In the genomic region with DNA sequence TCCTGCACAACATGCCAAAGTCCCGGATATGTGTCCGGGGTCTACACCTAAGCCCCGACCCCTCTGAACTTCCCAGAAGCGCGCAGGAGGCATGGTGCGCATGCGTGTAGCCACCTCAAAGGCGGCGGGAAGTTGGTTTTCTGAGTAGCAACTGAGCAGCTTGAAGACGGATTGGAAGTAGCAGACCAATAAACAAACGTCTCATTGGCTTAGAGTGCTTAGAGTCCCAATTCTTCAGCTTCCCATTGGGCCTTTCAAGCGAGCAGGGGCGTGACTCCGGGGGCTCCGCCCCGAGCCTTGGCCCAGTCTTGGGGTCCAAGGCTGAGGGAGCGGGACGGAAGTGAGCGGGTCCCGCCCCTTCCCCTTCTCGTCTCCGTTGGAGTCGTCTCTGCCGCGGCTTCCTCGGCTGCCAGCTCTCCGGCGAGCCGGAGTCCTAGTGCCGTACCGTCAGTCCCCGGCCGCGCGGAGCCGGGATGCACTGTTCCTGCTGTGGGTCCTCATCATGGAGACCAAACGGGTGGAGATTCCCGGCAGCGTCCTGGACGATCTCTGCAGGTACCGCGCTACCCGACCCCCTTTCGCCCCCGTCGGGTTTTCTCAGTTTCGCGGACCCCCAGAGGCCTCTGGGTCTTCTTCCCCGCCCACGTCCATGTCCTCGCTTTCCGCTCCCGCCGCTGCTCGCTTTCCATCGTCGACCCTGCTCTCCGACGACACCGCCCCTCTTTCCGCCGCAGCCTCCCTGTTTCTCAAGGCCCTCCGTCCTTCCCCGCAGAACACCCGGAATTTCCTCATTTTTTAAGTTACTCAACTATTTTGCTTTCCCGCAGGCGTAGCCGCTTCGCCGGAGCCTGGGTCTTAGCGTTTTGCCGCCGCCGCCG, we compare ENCODE assay signal across 8 cellular contexts. TPM values are rescaled to one million over a fixed set of nuclear protein-coding genes. Genes with fewer than 3 reads are reported as not detected.
DNase-seq lines count a peak whose midpoint lies in the region; ATAC-seq and TF ChIP-seq lines count a peak whose summit lies in the region.

A gene (plus strand): TSS at position 367 of the 878 bp plus-strand sequence. CDS start 136 bp downstream, at position 503.

- POLR2A ChIA-PET in activated B cell treated with CpG ODN at 0.5 μM for 24 hours (lab: Charles Lee), result interaction anchor here (0.5 to 2.0 kb wide), 20 partner anchors 9 to 816 kb away, joined by 3 to 41 read pairs (median 4); a partner anchor contains a TSS

- peak within 1 kb of the TSS; percentile 100 for H3K4me3 Mint-ChIP-seq in activated B cell treated with CpG ODN at 0.5 μM for 24 hours

- in situ Hi-C loops in GM18951 (cut with MboI; ENCODE audit: low sequenced_read_pairs, unreplicated experiment), result no loop called here

- peaks cover 47% of the 10 kb centered on the region for H3K79me2 ChIP-seq in smooth muscle cell (ENCODE audit: low read depth)

- H3K27me3 ChIP-seq in smooth muscle cell (ENCODE audit: low read depth), result no peaks in the 10 kb centered on the region

- H3K9me3 Mint-ChIP-seq in activated B cell treated with CpG ODN at 0.5 μM for 24 hours, result no peaks in the 10 kb centered on the region

- no peaks in the 10 kb centered on the region for H3K36me3 ChIP-seq in smooth muscle cell (ENCODE audit: low read depth)

- peaks cover 20% of the 10 kb centered on the region for H3K36me3 Mint-ChIP-seq in activated B cell treated with CpG ODN at 0.5 μM for 24 hours (ENCODE audit: low read depth)

- peaks cover 53% of the 10 kb centered on the region for H3K4me1 Mint-ChIP-seq in activated B cell treated with CpG ODN at 0.5 μM for 24 hours

- intact Hi-C loops in activated B cell treated with CpG ODN at 0.5 μM for 24 hours (cut with micrococcal nuclease), result loop anchor here (1.0 to 5.0 kb wide), 7 partner anchors 54 to 1464 kb away; a partner anchor contains a TSS

- H3K27ac ChIP-seq in caudate nucleus (ENCODE audit: low read depth, low read length) (peak within 1 kb of the TSS; percentile 78), smooth muscle cell (ENCODE audit: low read depth) (peak within 1 kb of the TSS; percentile 63)

- 1% methylated on average over 70 of the region's 75 CpGs for WGBS in smooth muscle cell (ENCODE audit: low lambda C conversion rate)

- TF ChIP-seq CTCF in activated B cell treated with CpG ODN at 0.5 μM for 24 hours (IDR thresholded peaks at IDR 0.05) (no peak), smooth muscle cell (IDR thresholded peaks at IDR 0.05; ENCODE audit: borderline replicate concordance, insufficient read depth, poor library complexity, severe bottlenecking) (no peak)

- H3K27me3 Mint-ChIP-seq in activated B cell treated with CpG ODN at 0.5 μM for 24 hours, result no peaks in the 10 kb centered on the region

- H3K9me3 ChIP-seq in smooth muscle cell (replicated peaks; ENCODE audit: low read depth), result no peaks in the 10 kb centered on the region

- H3K4me3 ChIP-seq in smooth muscle cell, result peak within 1 kb of the TSS; percentile 89

- peak; percentile 99 for DNase-seq in AG08395 (ENCODE audit: low spot score)
- DNase-seq in NCI-H345 (lab: John Stamatoyannopoulos, UW), result peak; percentile 97
- peak; percentile 93 for DNase-seq in activated B cell treated with CpG ODN at 0.5 μM for 24 hours
- peak; percentile 42 to 98 (median 90) for DNase-seq in caudate nucleus (lab: John Stamatoyannopoulos, UW)
- DNase-seq in iPS-NIHi7 (ENCODE audit: extremely low spot score), result peak; percentile 97
- peak; percentile 50 for DNase-seq in smooth muscle cell (lab: John Stamatoyannopoulos, UW; ENCODE audit: unreplicated experiment)

- peaks cover 40% of the 10 kb centered on the region for H4K20me1 ChIP-seq in smooth muscle cell (ENCODE audit: low read depth)

- peaks cover 24% of the 10 kb centered on the region for H3K4me1 ChIP-seq in smooth muscle cell (ENCODE audit: low read depth)

- H2AFZ ChIP-seq in smooth muscle cell (ENCODE audit: low read depth), result peak within 1 kb of the TSS; percentile 98

- H3K4me2 ChIP-seq in smooth muscle cell, result peak within 1 kb of the TSS; percentile 84

- no peaks in the 10 kb centered on the region for H3F3A ChIP-seq in smooth muscle cell (ENCODE audit: low read depth)

- H3K9ac ChIP-seq in smooth muscle cell (ENCODE audit: low read depth), result peak within 1 kb of the TSS; percentile 75

- CTCF ChIA-PET in activated B cell treated with CpG ODN at 0.5 μM for 24 hours (lab: Charles Lee), result interaction anchor here (0.6 to 2.2 kb wide), 6 partner anchors 13 to 426 kb away, joined by 3 to 9 read pairs (median 4); no protein-coding TSS in a partner anchor

- peak; percentile 95 for TF ChIP-seq POLR2A in GM18951 (IDR thresholded peaks at IDR 0.05; ENCODE audit: extremely low read depth, insufficient read depth, insufficient read length)

- H3K27ac Mint-ChIP-seq in activated B cell treated with CpG ODN at 0.5 μM for 24 hours, result peak within 1 kb of the TSS; percentile 96

- ATAC-seq in HG03196 (IDR thresholded peaks at IDR 0.05; ENCODE audit: unreplicated experiment) (peak; percentile 98), activated B cell treated with CpG ODN at 0.5 μM for 24 hours (ENCODE audit: low read depth) (peak; percentile 98)

RNA-seq across cellular contexts. Expression of the gene that starts here (rescaled TPM):
- total RNA-seq in activated B cell treated with CpG ODN at 0.5 μM for 24 hours (53.5 and 56.0 TPM in 2 replicates), smooth muscle cell (32.1 and 35.3 TPM in 2 replicates)
- polyA plus RNA-seq in smooth muscle cell, result 11.6 and 13.3 TPM in 2 replicates

Comparison
In these comparisons a context has a peak if more than half of its experiments do, and no peak if none do; other contexts are left out.
1. Peak in every context shown above with its lines: DNase-seq, ATAC-seq, H3K4me3 ChIP-seq and H3K27ac ChIP-seq.